10 cellular contexts compared by ENCODE assay signal in the genomic region with DNA sequence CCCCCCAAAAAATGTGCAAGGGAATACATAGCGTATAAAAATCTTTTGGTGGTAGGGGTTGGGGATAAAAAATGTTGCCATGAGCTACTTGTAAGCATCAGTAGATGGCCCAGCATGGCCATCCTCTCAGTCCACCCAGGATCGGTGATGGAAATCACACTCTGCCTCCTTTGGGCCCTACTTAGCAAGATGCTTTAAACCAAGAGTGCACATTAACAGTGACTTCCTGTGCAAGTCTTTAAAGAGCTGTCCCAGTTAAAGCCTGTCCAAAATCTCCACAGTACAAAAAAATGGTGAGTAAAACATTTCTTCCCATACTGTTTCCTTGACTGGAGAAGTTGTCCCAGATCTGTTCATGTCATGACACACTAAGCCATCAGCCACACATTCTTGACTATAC. TPM values are rescaled to one million over a fixed set of nuclear protein-coding genes. Genes with fewer than 3 reads are reported as not detected.
DNase-seq lines count a peak whose midpoint lies in the region; ATAC-seq and TF ChIP-seq lines count a peak whose summit lies in the region.
"Had no signal": no experiment of that assay in that cellular context is flagged by ENCODE, and none has a peak within 500 bp of the region (broad histone marks: within the 10 kb centered on the region; RNA-seq: fewer than 3 reads in every experiment).

No MANE protein-coding gene starts in this region.

- H3K4me1 ChIP-seq in A673 (ENCODE audit: insufficient read depth, low read length, poor library complexity, severe bottlenecking) = peaks cover 27% of the 10 kb centered on the region

- POLR2A ChIA-PET in A673 (lab: Charles Lee; ENCODE audit: low non-redundant PET) = no interaction called here

- DNase-seq in A673 (ENCODE audit: low spot score) (peak; percentile 17), NAMALWA (ENCODE audit: low spot score) (peak; percentile 47), coronary artery (ENCODE audit: low spot score) (no peak), medulla oblongata (ENCODE audit: extremely low spot score) (no peak), NCI-H526 treated with DMSO at 0.1 percent for 48 hours (lab: John Stamatoyannopoulos, UW) (no peak), HPDE6-E6E7 (ENCODE audit: extremely low spot score) (no peak)
- DNase-seq in stimulated activated CD4-positive, alpha-beta T cell treated with anti-CD3 and anti-CD28 coated beads, Interleukin-1b, Interleukin-23, amount 100 ng/mL, for 48 hours = no peak
- DNase-seq: NCI-H1436, WERI-Rb-1 had no signal

- no peaks in the 10 kb centered on the region for H3K9me3 ChIP-seq in A673 (ENCODE audit: low read depth, low read length, poor library complexity, severe bottlenecking)

- no peaks in the 10 kb centered on the region for H3K27me3 ChIP-seq in A673 (replicated peaks; ENCODE audit: insufficient read depth, low read depth, low read length, poor library complexity)

- H3K4me3 ChIP-seq in A673 (ENCODE audit: low read depth, low read length, poor library complexity, severe bottlenecking) (no peak overlapping the region), coronary artery (no peak overlapping the region)

- no peaks in the 10 kb centered on the region for H3K36me3 ChIP-seq in A673 (ENCODE audit: insufficient read depth, low read length, poor library complexity, severe bottlenecking)
- H3K36me3 ChIP-seq: WERI-Rb-1 had no signal

- CTCF ChIA-PET in A673 (lab: Charles Lee) = no interaction called here

- H3K27ac ChIP-seq in A673 (ENCODE audit: low read depth, low read length, poor library complexity, severe bottlenecking) (peak overlapping the region; percentile 75), coronary artery (peak overlapping the region; percentile 2 to 72)
- H3K27ac ChIP-seq: WERI-Rb-1 had no signal

- intact Hi-C loops in A673 (cut with micrococcal nuclease; ENCODE audit: unreplicated experiment) = no loop called here

- ATAC-seq in GM18909 (IDR thresholded peaks at IDR 0.05; ENCODE audit: poor library complexity, unreplicated experiment) = peak; percentile 56

- TF ChIP-seq CTCF in A673 (conservative IDR thresholded peaks at IDR 0.05; ENCODE audit: low read depth, low read length) (no peak), coronary artery (IDR thresholded peaks at IDR 0.05) (no peak)

- BruUV-seq in A673 (replicated peaks; lab: Mats Ljungman, UMichigan) = no TSS peak

RNA-seq across cellular contexts. Expression of gene ANKRD44, which starts 18.0 kb away (rescaled TPM):
- 17.0 and 22.2 TPM in 2 replicates for total RNA-seq in A673 (2021)

Comparison
In these comparisons a context has a peak if more than half of its experiments do, and no peak if none do; other contexts are left out.
1. DNase-seq: peak in A673 (single experiment) and NAMALWA (single experiment); none in coronary artery (single experiment), medulla oblongata (single experiment), stimulated activated CD4-positive, alpha-beta T cell treated with anti-CD3 and anti-CD28 coated beads, Interleukin-1b, Interleukin-23, amount 100 ng/mL, for 48 hours (single experiment), NCI-H526 treated with DMSO at 0.1 percent for 48 hours (single experiment) and HPDE6-E6E7 (single experiment).